In genomic region chr7:78019457-78020130, GRCh38 we compare ENCODE assay signal across 8 cellular contexts.
DNase-seq lines count a peak whose midpoint lies in the region; ATAC-seq and TF ChIP-seq lines count a peak whose summit lies in the region.

No MANE protein-coding gene starts in this region.

- H3K9me3 ChIP-seq in lung (ENCODE audit: control insufficient read depth in 2 of 2, insufficient read depth in 1 of 2, low read length in 1 of 2) = no peaks in the 10 kb centered on the region

- 1% methylated on average over 37 to 86 of the region's 86 CpGs for WGBS in lung, 2 donors

- peak overlapping the region; percentile 92 for H3K27ac ChIP-seq in lung (ENCODE audit: low read depth in 1 of 2, low read length in 1 of 2)

- intact Hi-C loops in activated CD4-positive, alpha-beta memory T cell treated with anti-CD3 and anti-CD28 coated beads for 36 hours (cut with micrococcal nuclease) = loop anchor here (1.0 to 5.0 kb wide), 7 partner anchors 21 to 1999 kb away; partner anchors contain the start of genes PHTF2, PTPN12 and TMEM60

- CTCF ChIA-PET in activated CD4-positive, alpha-beta memory T cell treated with anti-CD3 and anti-CD28 coated beads for 36 hours (lab: Charles Lee) = interaction anchor here (0.8 to 3.9 kb wide), 9 partner anchors 12 to 368 kb away, joined by 3 to 66 read pairs (median 9); no protein-coding TSS in a partner anchor

- no peaks in the 10 kb centered on the region for H3K9me3 Mint-ChIP-seq in activated CD4-positive, alpha-beta memory T cell treated with anti-CD3 and anti-CD28 coated beads for 36 hours

- no peaks in the 10 kb centered on the region for H3K36me3 ChIP-seq in lung (ENCODE audit: control insufficient read depth in 2 of 2, insufficient read depth in 2 of 2, low read length in 2 of 2)

- H3K4me1 Mint-ChIP-seq in activated CD4-positive, alpha-beta memory T cell treated with anti-CD3 and anti-CD28 coated beads for 36 hours (ENCODE audit: low read depth) = peaks cover 13% of the 10 kb centered on the region

- DNase-seq in CD1c-positive myeloid dendritic cell (ENCODE audit: extremely low spot score) = peak; percentile 65
- DNase-seq in NCI-H524 treated with DMSO at 0.1 percent for 48 hours (lab: John Stamatoyannopoulos, UW) = peak; percentile 56
- peak; percentile 78 for DNase-seq in activated CD4-positive, alpha-beta memory T cell treated with anti-CD3 and anti-CD28 coated beads for 36 hours
- peak; percentile 84 for DNase-seq in ecto neural progenitor cell (ENCODE audit: low spot score)
- peak; percentile 91 for DNase-seq in lung (ENCODE audit: low spot score)
- DNase-seq in stimulated activated CD4-positive, alpha-beta T cell treated with anti-CD3 and anti-CD28 coated beads, TNF-alpha, amount 100 ng/mL, for 48 hours (ENCODE audit: low read depth in 3 of 3) = peak; percentile 38 to 56 (median 41)

- H3K27me3 Mint-ChIP-seq in activated CD4-positive, alpha-beta memory T cell treated with anti-CD3 and anti-CD28 coated beads for 36 hours = peaks cover 13% of the 10 kb centered on the region

- no peaks in the 10 kb centered on the region for H3K27me3 ChIP-seq in lung (ENCODE audit: control insufficient read depth, insufficient read depth)

- POLR2A ChIA-PET in activated CD4-positive, alpha-beta memory T cell treated with anti-CD3 and anti-CD28 coated beads for 36 hours (lab: Charles Lee) = no interaction called here

- H3K4me3 ChIP-seq in lung = peak overlapping the region; percentile 55

- TF ChIP-seq CTCF in lung (IDR thresholded peaks at IDR 0.05; ENCODE audit: control extremely low read depth, extremely low read depth) = peak; percentile 1

- H3K4me3 Mint-ChIP-seq in activated CD4-positive, alpha-beta memory T cell treated with anti-CD3 and anti-CD28 coated beads for 36 hours = peak overlapping the region; percentile 85

- peak; percentile 89 for ATAC-seq in GM19395 (IDR thresholded peaks at IDR 0.05; ENCODE audit: unreplicated experiment)
- ATAC-seq in HG03460 (IDR thresholded peaks at IDR 0.05; ENCODE audit: unreplicated experiment) = peak; percentile 88
- peak; percentile 97 for ATAC-seq in lung (ENCODE audit: insufficient read depth, low FRiP score)

- H3K27ac Mint-ChIP-seq in activated CD4-positive, alpha-beta memory T cell treated with anti-CD3 and anti-CD28 coated beads for 36 hours = peak overlapping the region; percentile 61

- H3K36me3 Mint-ChIP-seq in activated CD4-positive, alpha-beta memory T cell treated with anti-CD3 and anti-CD28 coated beads for 36 hours = no peaks in the 10 kb centered on the region

- peaks cover 2% of the 10 kb centered on the region in 2 donors for H3K4me1 ChIP-seq in lung (ENCODE audit: control insufficient read depth in 2 of 2, insufficient read depth in 2 of 2, low read length in 2 of 2)

Comparison
In these comparisons a context has a peak if more than half of its experiments do, and no peak if none do; other contexts are left out.
1. Peak in every context shown above with its lines: DNase-seq, ATAC-seq, H3K4me3 ChIP-seq and H3K27ac ChIP-seq.
2. DNase-seq: peak in every context shown above with its lines; median percentile 91 in lung; 84 in ecto neural progenitor cell; 78 in activated CD4-positive, alpha-beta memory T cell treated with anti-CD3 and anti-CD28 coated beads for 36 hours; 65 in CD1c-positive myeloid dendritic cell; 56 in NCI-H524 treated with DMSO at 0.1 percent for 48 hours; 41 in stimulated activated CD4-positive, alpha-beta T cell treated with anti-CD3 and anti-CD28 coated beads, TNF-alpha, amount 100 ng/mL, for 48 hours.